Comparison of ENCODE assay signal across 15 cellular contexts in the genomic region with DNA sequence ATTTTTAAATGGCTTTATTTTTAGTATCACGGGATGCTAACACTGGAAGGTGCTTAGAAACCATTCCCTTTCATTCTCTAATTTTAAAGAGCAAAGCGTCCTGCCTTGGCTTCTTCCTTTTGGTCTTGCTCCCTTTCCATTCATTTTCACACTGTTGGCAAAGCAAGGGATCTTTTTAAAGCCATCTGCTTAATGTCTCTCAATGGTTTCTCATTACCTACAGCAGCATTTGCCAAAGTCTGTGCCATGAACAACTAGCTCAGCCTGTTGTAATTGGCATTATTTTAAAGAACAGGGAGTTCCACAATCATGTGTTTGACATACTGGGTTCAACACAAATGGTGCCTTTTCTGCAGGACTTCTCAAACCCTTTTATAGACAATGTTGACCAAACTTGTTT.
DNase-seq lines count a peak whose midpoint lies in the region; TF ChIP-seq lines count a peak whose summit lies in the region.
"Had no signal": no experiment of that assay in that cellular context is flagged by ENCODE, and none has a peak within 500 bp of the region (broad histone marks: within the 10 kb centered on the region; RNA-seq: fewer than 3 reads in every experiment).

No MANE protein-coding gene starts in this region.

- H3K9me3 ChIP-seq in MM.1S (replicated peaks; ENCODE audit: insufficient read depth, low read length) (no peaks in the 10 kb centered on the region), smooth muscle cell (replicated peaks; ENCODE audit: low read depth) (no peaks in the 10 kb centered on the region)
- H3K9me3 ChIP-seq: BLaER1 treated with 17β-estradiol and CSF1 and Interleukin-3, amounts not matched to agents 10 nM and 100 nM had no signal

- H3K27me3 Mint-ChIP-seq in glutamatergic neuron (ENCODE audit: unreplicated experiment): peaks cover 2% of the 10 kb centered on the region
- H3K27me3 Mint-ChIP-seq: CD4-positive, CD25-positive, alpha-beta regulatory T cell had no signal

- DNase-seq in NCI-H2171 treated with DMSO at 0.1 percent for 48 hours (lab: John Stamatoyannopoulos, UW) (peak; percentile 75), NCI-H2171 (lab: John Stamatoyannopoulos, UW) (no peak), NCI-H1694 (lab: John Stamatoyannopoulos, UW) (peak; percentile 70), NCI-H446 (lab: John Stamatoyannopoulos, UW) (peak; percentile 14 to 54), glutamatergic neuron (no peak), SHP77 treated with DMSO at 0.1 percent for 48 hours (lab: John Stamatoyannopoulos, UW) (no peak), MM.1S (no peak), smooth muscle cell (lab: John Stamatoyannopoulos, UW; ENCODE audit: unreplicated experiment) (no peak)
- DNase-seq: ACHN; CD4-positive, CD25-positive, alpha-beta regulatory T cell; DND-41; GDM1; GOT3; H9 had no signal

- no peaks in the 10 kb centered on the region for H3K27me3 ChIP-seq in MM.1S (replicated peaks; ENCODE audit: insufficient read depth, low read length)
- no peaks in the 10 kb centered on the region for H3K27me3 ChIP-seq in smooth muscle cell (ENCODE audit: low read depth)
- H3K27me3 ChIP-seq: BLaER1 treated with 17β-estradiol and CSF1 and Interleukin-3, amounts not matched to agents 10 nM and 100 nM had no signal

- peak overlapping the region; percentile 1 for H3K27ac Mint-ChIP-seq in glutamatergic neuron (ENCODE audit: unreplicated experiment)
- H3K27ac Mint-ChIP-seq: CD4-positive, CD25-positive, alpha-beta regulatory T cell had no signal

- H3K4me3 ChIP-seq in MM.1S (ENCODE audit: low read length) (no peak overlapping the region), smooth muscle cell (no peak overlapping the region)
- H3K4me3 ChIP-seq: BLaER1 treated with 17β-estradiol and CSF1 and Interleukin-3, amounts not matched to agents 10 nM and 100 nM had no signal

- H3K27ac ChIP-seq in MM.1S (ENCODE audit: low read length) (no peak overlapping the region), smooth muscle cell (ENCODE audit: low read depth) (no peak overlapping the region)
- H3K27ac ChIP-seq: BLaER1 treated with 17β-estradiol and CSF1 and Interleukin-3, amounts not matched to agents 10 nM and 100 nM had no signal

- TF ChIP-seq CTCF in glutamatergic neuron (IDR thresholded peaks at IDR 0.05; ENCODE audit: partially characterized antibody, unreplicated experiment): no peak
- no peak for TF ChIP-seq CTCF in MM.1S (IDR thresholded peaks at IDR 0.05; ENCODE audit: low read length)
- TF ChIP-seq CTCF in smooth muscle cell (IDR thresholded peaks at IDR 0.05; ENCODE audit: borderline replicate concordance, insufficient read depth, poor library complexity, severe bottlenecking): no peak

- H3K9ac ChIP-seq in MM.1S (ENCODE audit: low read length): no peak overlapping the region
- H3K9ac ChIP-seq in smooth muscle cell (ENCODE audit: low read depth): no peak overlapping the region
- H3K9ac ChIP-seq: BLaER1 treated with 17β-estradiol and CSF1 and Interleukin-3, amounts not matched to agents 10 nM and 100 nM had no signal

- H3F3A ChIP-seq in MM.1S (ENCODE audit: insufficient read depth, low read length) (no peaks in the 10 kb centered on the region), smooth muscle cell (ENCODE audit: low read depth) (no peaks in the 10 kb centered on the region)

- 95% methylated on average over 2 of the region's 2 CpGs for WGBS in smooth muscle cell (ENCODE audit: low lambda C conversion rate)

- no peaks in the 10 kb centered on the region for H3K9me2 ChIP-seq in MM.1S (replicated peaks; ENCODE audit: insufficient read depth, low read length)

- no peaks in the 10 kb centered on the region for H3K9me3 Mint-ChIP-seq in glutamatergic neuron (ENCODE audit: unreplicated experiment)

- no peaks in the 10 kb centered on the region for H3K4me1 ChIP-seq in MM.1S (ENCODE audit: low read length)
- no peaks in the 10 kb centered on the region for H3K4me1 ChIP-seq in smooth muscle cell (ENCODE audit: low read depth)
- H3K4me1 ChIP-seq: BLaER1 treated with 17β-estradiol and CSF1 and Interleukin-3, amounts not matched to agents 10 nM and 100 nM had no signal

- H2AFZ ChIP-seq in MM.1S (ENCODE audit: low read length): no peak overlapping the region
- H2AFZ ChIP-seq in smooth muscle cell (ENCODE audit: low read depth): no peak overlapping the region

- H4K20me1 ChIP-seq in MM.1S (ENCODE audit: insufficient read depth, low read length) (no peaks in the 10 kb centered on the region), smooth muscle cell (ENCODE audit: low read depth) (no peaks in the 10 kb centered on the region)
- H4K20me1 ChIP-seq: BLaER1 treated with 17β-estradiol and CSF1 and Interleukin-3, amounts not matched to agents 10 nM and 100 nM had no signal

- no peaks in the 10 kb centered on the region for H3K36me3 Mint-ChIP-seq in glutamatergic neuron (ENCODE audit: unreplicated experiment)
- H3K36me3 Mint-ChIP-seq: CD4-positive, CD25-positive, alpha-beta regulatory T cell had no signal

- H3K79me2 ChIP-seq in MM.1S (ENCODE audit: low read length) (no peaks in the 10 kb centered on the region), smooth muscle cell (ENCODE audit: low read depth) (peaks cover 3% of the 10 kb centered on the region)

- H3K36me3 ChIP-seq in MM.1S (replicated peaks; ENCODE audit: insufficient read depth, low read length) (no peaks in the 10 kb centered on the region), smooth muscle cell (ENCODE audit: low read depth) (no peaks in the 10 kb centered on the region)
- H3K36me3 ChIP-seq: BLaER1 treated with 17β-estradiol and CSF1 and Interleukin-3, amounts not matched to agents 10 nM and 100 nM had no signal

- H3K4me1 Mint-ChIP-seq in glutamatergic neuron (ENCODE audit: low read depth, unreplicated experiment): peaks cover 13% of the 10 kb centered on the region
- H3K4me1 Mint-ChIP-seq: CD4-positive, CD25-positive, alpha-beta regulatory T cell; H9 had no signal

- no peak overlapping the region for H3K4me2 ChIP-seq in MM.1S (ENCODE audit: low read depth, low read length)
- no peak overlapping the region for H3K4me2 ChIP-seq in smooth muscle cell
- H3K4me2 ChIP-seq: BLaER1 treated with 17β-estradiol and CSF1 and Interleukin-3, amounts not matched to agents 10 nM and 100 nM had no signal

- H3K4me3 Mint-ChIP-seq in glutamatergic neuron (ENCODE audit: unreplicated experiment): no peak overlapping the region
- H3K4me3 Mint-ChIP-seq: CD4-positive, CD25-positive, alpha-beta regulatory T cell; H9 had no signal

Comparison
In these comparisons a context has a peak if more than half of its experiments do, and no peak if none do; other contexts are left out.
1. DNase-seq: peak in NCI-H2171 treated with DMSO at 0.1 percent for 48 hours (single experiment), NCI-H1694 (single experiment) and NCI-H446 (2 of 2); none in NCI-H2171 (single experiment), glutamatergic neuron (single experiment), SHP77 treated with DMSO at 0.1 percent for 48 hours (single experiment), MM.1S (single experiment) and smooth muscle cell (single experiment).